23 cellular contexts compared by ENCODE assay signal in genomic region chr3:62872318-62872717, GRCh38. TPM values are rescaled to one million over a fixed set of nuclear protein-coding genes. Genes with fewer than 3 reads are reported as not detected.
DNase-seq lines count a peak whose midpoint lies in the region; ATAC-seq and TF ChIP-seq lines count a peak whose summit lies in the region.
"Had no signal": no experiment of that assay in that cellular context is flagged by ENCODE, and none has a peak within 500 bp of the region (broad histone marks: within the 10 kb centered on the region; RNA-seq: fewer than 3 reads in every experiment).

No MANE protein-coding gene starts in this region.

- no peak overlapping the region for H3K27ac ChIP-seq in GM23338 (ENCODE audit: low read depth)
- H3K27ac ChIP-seq in VCaP: peak overlapping the region; percentile 94
- peak overlapping the region; percentile 78 to 96 (median 90) for H3K27ac ChIP-seq in heart right ventricle
- H3K27ac ChIP-seq: GM23248 had no signal

- no peaks in the 10 kb centered on the region for H3K36me3 ChIP-seq in GM23338 (ENCODE audit: insufficient read depth)
- H3K36me3 ChIP-seq in heart right ventricle: no peaks in the 10 kb centered on the region

- peak overlapping the region; percentile 74; the same call in 1 of the 2 replicates for H3K4me2 ChIP-seq in GM23338

- peaks cover 0 to 9% (median 0%) of the 10 kb centered on the region in 11 donors for H3K9me3 ChIP-seq in heart right ventricle
- H3K9me3 ChIP-seq: SK-N-SH had no signal

- 4 to 13% methylated on average over 1 of the region's 1 CpG for whole genome bisulfite sequencing in heart right ventricle, 2 donors

- H3K4me1 Mint-ChIP-seq in GM23338 (peaks cover 13% of the 10 kb centered on the region), neural crest cell (peaks cover 21% of the 10 kb centered on the region)
- H3K4me1 Mint-ChIP-seq in activated T-cell treated with anti-CD3 and anti-CD28 coated beads, Interleukin-2, amount 50 U/mL, for 4 hours (ENCODE audit: low read depth): no peaks in the 10 kb centered on the region

- ATAC-seq in GM23338 (no peak), heart right ventricle (peak in 3 of 8 donors; percentile 23 to 69 (median 51)), HG03442 (IDR thresholded peaks at IDR 0.05; ENCODE audit: unreplicated experiment) (no peak)
- ATAC-seq in activated T-cell treated with anti-CD3 and anti-CD28 coated beads, Interleukin-2, amount 50 U/mL, for 4 hours: no peak

- H3K4me3 Mint-ChIP-seq in GM23338: peak overlapping the region; percentile 91; the same call in 2 of the 3 replicates
- peak overlapping the region; percentile 92 for H3K4me3 Mint-ChIP-seq in neural crest cell
- no peak overlapping the region for H3K4me3 Mint-ChIP-seq in activated T-cell treated with anti-CD3 and anti-CD28 coated beads, Interleukin-2, amount 50 U/mL, for 4 hours
- H3K4me3 Mint-ChIP-seq: IgD-negative memory B cell had no signal

- DNase-seq in GM23338 (ENCODE audit: low spot score) (no peak), heart right ventricle (no peak), neural crest cell (ENCODE audit: low read depth, low spot score) (no peak), NCI-H526 treated with DMSO at 0.1 percent for 48 hours (lab: John Stamatoyannopoulos, UW) (no peak), NOMO-1 treated with dmso at 0.1 percent for 144 hours (lab: John Stamatoyannopoulos, UW; ENCODE audit: unreplicated experiment) (no peak)
- no peak for DNase-seq in activated T-cell treated with anti-CD3 and anti-CD28 coated beads, Interleukin-2, amount 50 U/mL, for 4 hours
- DNase-seq: AML-193, GDM1, GM23248, HCEC 1CT, Karpas-422, NCI-H1092, NCI-H1436 treated with DMSO at 0.1 percent for 48 hours, NCI-H2029, NCI-H526, OCI-M1, SHP77 treated with DMSO at 0.1 percent for 48 hours, SK-N-SH had no signal

- no peaks in the 10 kb centered on the region for H3F3A ChIP-seq in GM23338 (replicated peaks; ENCODE audit: low read depth)

- no peaks in the 10 kb centered on the region for H3K36me3 Mint-ChIP-seq in GM23338 (ENCODE audit: low read depth)
- H3K36me3 Mint-ChIP-seq in neural crest cell (ENCODE audit: low read depth): no peaks in the 10 kb centered on the region
- H3K36me3 Mint-ChIP-seq in activated T-cell treated with anti-CD3 and anti-CD28 coated beads, Interleukin-2, amount 50 U/mL, for 4 hours (ENCODE audit: insufficient read depth): no peaks in the 10 kb centered on the region
- H3K36me3 Mint-ChIP-seq: IgD-negative memory B cell had no signal

- H3K27me3 ChIP-seq in GM23338 (ENCODE audit: insufficient read depth) (no peaks in the 10 kb centered on the region), heart right ventricle (peaks cover 0 to 52% (median 27%) of the 10 kb centered on the region in 7 donors)

- H3K27me3 Mint-ChIP-seq in GM23338 (ENCODE audit: insufficient read depth, low read depth, poor library complexity): peaks cover 9% of the 10 kb centered on the region
- H3K27me3 Mint-ChIP-seq in neural crest cell (ENCODE audit: low read depth): peaks cover 93% of the 10 kb centered on the region
- peaks cover 38% of the 10 kb centered on the region for H3K27me3 Mint-ChIP-seq in activated T-cell treated with anti-CD3 and anti-CD28 coated beads, Interleukin-2, amount 50 U/mL, for 4 hours (ENCODE audit: low read depth)

- H3K9me2 ChIP-seq in GM23338 (ENCODE audit: insufficient read depth): no peaks in the 10 kb centered on the region
- H3K9me2 ChIP-seq: SK-N-SH had no signal

- peaks cover 13% of the 10 kb centered on the region for H3K4me1 ChIP-seq in GM23338 (ENCODE audit: insufficient read depth)
- H3K4me1 ChIP-seq in heart right ventricle: peaks cover 0 to 26% (median 6%) of the 10 kb centered on the region in 9 donors

- H4K20me1 ChIP-seq in GM23338 (replicated peaks; ENCODE audit: insufficient read depth): no peaks in the 10 kb centered on the region

- H3K4me3 ChIP-seq in GM23338 (no peak overlapping the region), heart right ventricle (peak overlapping the region in 5 of 10 donors; percentile 0 to 65 (median 8))

- TF ChIP-seq CTCF in GM23338 (conservative IDR thresholded peaks at IDR 0.05; ENCODE audit: low read depth in 2 of 2): no peak
- TF ChIP-seq CTCF in VCaP (conservative IDR thresholded peaks at IDR 0.05): no peak
- TF ChIP-seq CTCF in heart right ventricle (IDR thresholded peaks at IDR 0.05): no peak
- no peak for TF ChIP-seq CTCF in neural crest cell (conservative IDR thresholded peaks at IDR 0.05)

- no peaks in the 10 kb centered on the region; the same call in 2 of the 3 replicates for H3K9me3 Mint-ChIP-seq in GM23338
- no peaks in the 10 kb centered on the region for H3K9me3 Mint-ChIP-seq in neural crest cell
- peaks cover 5% of the 10 kb centered on the region for H3K9me3 Mint-ChIP-seq in activated T-cell treated with anti-CD3 and anti-CD28 coated beads, Interleukin-2, amount 50 U/mL, for 4 hours

- H2AFZ ChIP-seq in GM23338: no peak overlapping the region

- peaks cover 20% of the 10 kb centered on the region; the same call in 1 of the 2 replicates for H3K79me2 ChIP-seq in GM23338 (replicated peaks; ENCODE audit: insufficient read depth)

- no peak overlapping the region for H3K27ac Mint-ChIP-seq in GM23338
- no peak overlapping the region for H3K27ac Mint-ChIP-seq in neural crest cell (ENCODE audit: unreplicated experiment)
- H3K27ac Mint-ChIP-seq: IgD-negative memory B cell had no signal

- intact Hi-C loops in heart right ventricle (cut with DNase I): loop anchor here in 5 of 10 donors (5.0 to 10.0 kb wide), 4 partner anchors 208 to 322 kb away; no protein-coding TSS in a partner anchor

TF ChIP-seq in GM23338, 12 proteins besides CTCF, POLR2A, EP300 and RAD21 (continues in another document):
- no peak for TF ChIP-seq NANOG (IDR thresholded peaks at IDR 0.05; ENCODE audit: borderline replicate concordance)
- TF ChIP-seq ZNF462 (CRISPR knock-in tag; IDR thresholded peaks at IDR 0.05): no peak

RNA-seq across cellular contexts. Expression of gene CADPS, which starts 2.9 kb away (rescaled TPM):
- 16.4 and 22.0 TPM in 2 replicates for total RNA-seq in GM23338 (2014; rRNA removed; shearing (Covaris generic))
- 9.5 and 14.7 TPM in 2 replicates for polyA plus RNA-seq in GM23338 (2016; fragmentation: Nextera tagmentation; extraction: Ambion mirVana)
- 10 to 100 TPM in 9 of 10 donors, 1 to 10 TPM in 1; 8.1 to 36.6 (median 21.6) TPM for total RNA-seq in heart right ventricle
- 10 to 100 TPM in 1 of 2 donors, 1 to 10 TPM in 1; 1.4 to 26.6 TPM for polyA plus RNA-seq in heart right ventricle
- 8.5 and 9.3 TPM in 2 replicates for total RNA-seq in neural crest cell
- total RNA-seq in activated T-cell treated with anti-CD3 and anti-CD28 coated beads, Interleukin-2, amount 50 U/mL, for 4 hours: not detected
- total RNA-seq: Daoy, MCF 10A had no signal
- polyA plus RNA-seq: IgD-negative memory B cell had no signal
